ENCODE assay signal across 11 cellular contexts in the genomic region with DNA sequence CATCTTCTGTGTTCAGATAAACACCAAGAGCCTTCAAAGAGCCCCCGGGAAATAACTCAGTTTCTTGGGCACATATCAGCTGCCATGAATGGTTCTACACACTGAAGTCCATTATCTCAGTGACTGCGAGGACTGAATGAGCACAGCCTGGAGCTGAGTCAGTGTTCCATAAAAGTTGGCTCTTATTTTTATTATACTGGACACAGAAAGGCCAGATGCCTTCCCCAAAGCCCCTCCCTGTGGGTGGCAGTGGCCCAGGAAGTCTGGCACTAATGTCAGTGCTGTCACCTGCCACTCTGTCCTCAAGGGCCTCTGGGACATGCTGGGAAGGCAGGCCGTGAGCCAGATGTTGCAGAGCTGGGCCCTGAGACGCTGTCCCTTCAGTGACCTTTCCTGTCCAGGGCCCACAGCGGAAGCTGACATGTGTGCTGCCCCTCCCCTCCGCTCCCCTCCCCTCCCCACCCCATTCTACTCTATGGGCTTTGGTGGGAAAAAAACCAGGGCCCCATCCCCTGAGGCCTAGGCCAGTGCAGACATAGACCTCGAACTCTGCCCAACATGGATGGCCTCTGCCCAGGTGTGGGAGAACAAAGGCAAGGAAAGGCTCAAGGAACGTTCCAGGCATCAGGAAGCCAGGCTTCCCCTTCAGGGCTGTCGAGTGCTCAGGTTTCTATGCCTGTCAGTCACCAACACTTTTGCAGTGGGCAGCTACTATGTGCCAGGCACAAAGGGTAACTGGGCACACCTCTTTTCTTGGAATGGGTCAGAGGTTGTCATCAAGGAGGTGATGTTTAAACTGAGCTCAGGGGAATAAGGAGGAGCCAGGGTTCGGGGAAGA. TPM values are rescaled to one million over a fixed set of nuclear protein-coding genes. Genes with fewer than 3 reads are reported as not detected.
DNase-seq lines count a peak whose midpoint lies in the region; ATAC-seq and TF ChIP-seq lines count a peak whose summit lies in the region.
"Had no signal": no experiment of that assay in that cellular context is flagged by ENCODE, and none has a peak within 500 bp of the region (broad histone marks: within the 10 kb centered on the region; RNA-seq: fewer than 3 reads in every experiment).

No MANE protein-coding gene starts in this region.

- H3K4me3 ChIP-seq in tibial nerve = no peak overlapping the region

- no peaks in the 10 kb centered on the region for H3K27me3 ChIP-seq in tibial nerve

- H3K9me3 ChIP-seq in tibial nerve = no peaks in the 10 kb centered on the region

- TF ChIP-seq EP300 in tibial nerve (IDR thresholded peaks at IDR 0.05) = peak in 1 of 2 donors; percentile 83

- 27 to 34% methylated on average over 7 to 10 of the region's 10 CpGs for WGBS in tibial nerve, 2 donors

- no peaks in the 10 kb centered on the region for H3K36me3 ChIP-seq in tibial nerve

- peak overlapping the region in 3 of 4 donors; percentile 40 to 93 (median 80) for H3K27ac ChIP-seq in tibial nerve

- peak; percentile 21 for DNase-seq in NCI-H2171 treated with DMSO at 0.1 percent for 48 hours (lab: John Stamatoyannopoulos, UW)
- no peak for DNase-seq in NCI-H2171 (lab: John Stamatoyannopoulos, UW)
- peak; percentile 82 for DNase-seq in foreskin melanocyte
- DNase-seq in midbrain (lab: John Stamatoyannopoulos, UW) = peak; percentile 49
- DNase-seq in tibial nerve (ENCODE audit: low spot score in 2 of 2) = no peak
- no peak for DNase-seq in NCI-H1417 treated with DMSO at 0.1 percent for 48 hours (lab: John Stamatoyannopoulos, UW)
- DNase-seq in T-helper 9 cell = no peak
- DNase-seq: cerebellar nuclear complex, NCI-H2227 treated with DMSO at 0.1 percent for 48 hours had no signal

- no peak for TF ChIP-seq CTCF in tibial nerve (IDR thresholded peaks at IDR 0.05)

- peaks cover 0 to 39% (median 15%) of the 10 kb centered on the region in 4 donors for H3K4me1 ChIP-seq in tibial nerve

- ATAC-seq in HG03520 (IDR thresholded peaks at IDR 0.05; ENCODE audit: unreplicated experiment) = no peak

- no peak for TF ChIP-seq POLR2A in tibial nerve (IDR thresholded peaks at IDR 0.05)

RNA-seq across cellular contexts. Expression of a gene that starts 22.4 kb away (rescaled TPM):
- not detected for total RNA-seq in tibial nerve
- total RNA-seq: urinary bladder had no signal

RNA-seq across cellular contexts. Expression of a gene that starts 33.5 kb away (rescaled TPM):
- 1 to 10 TPM in 1 of 4 donors, not detected in 3; 3.0 TPM for total RNA-seq in tibial nerve
- total RNA-seq: urinary bladder had no signal

RNA-seq across cellular contexts. Expression of a gene that starts 45.1 kb away (rescaled TPM):
- total RNA-seq in tibial nerve = 10 to 100 TPM; 50.0 to 73.7 (median 55.6) TPM

RNA-seq across cellular contexts. Expression of a gene that starts 53.4 kb away (rescaled TPM):
- 10 to 100 TPM; 52.8 to 87.9 (median 64.0) TPM for total RNA-seq in tibial nerve

Comparison
In these comparisons a context has a peak if more than half of its experiments do, and no peak if none do; other contexts are left out.
1. DNase-seq: peak in NCI-H2171 treated with DMSO at 0.1 percent for 48 hours (single experiment), foreskin melanocyte (single experiment) and midbrain (single experiment); none in NCI-H2171 (single experiment), tibial nerve (0 of 2), NCI-H1417 treated with DMSO at 0.1 percent for 48 hours (single experiment) and T-helper 9 cell (single experiment).